In the genomic region with DNA sequence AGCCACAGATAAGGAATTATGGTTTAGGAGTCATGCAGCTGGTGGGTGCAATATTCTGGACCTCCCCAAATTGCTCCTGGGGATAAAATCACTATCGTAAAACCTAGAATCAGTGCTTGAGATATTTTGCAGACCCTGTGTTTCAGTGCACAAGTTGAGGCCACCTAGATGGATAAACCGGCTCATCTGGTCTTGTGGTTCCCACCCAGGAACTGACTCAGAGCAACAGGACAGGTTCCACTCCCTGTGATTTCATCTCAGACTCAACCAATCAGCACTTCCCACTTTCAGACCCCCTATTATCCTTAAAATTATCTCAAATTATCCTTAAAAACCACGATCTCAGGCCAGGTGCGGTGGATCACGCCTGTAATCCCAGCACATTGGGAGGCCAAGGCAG, we compare ENCODE assay signal across 22 cellular contexts.
"Had no signal": no experiment of that assay in that cellular context is flagged by ENCODE, and none has a peak within 500 bp of the region (broad histone marks: within the 10 kb centered on the region; RNA-seq: fewer than 3 reads in every experiment).

No MANE protein-coding gene starts in this region.

- H3K4me1 ChIP-seq: adrenal gland, lower lobe of right lung, uterus had no signal

- H3K27me3 ChIP-seq: adrenal gland, gastroesophageal sphincter, heart left ventricle, sigmoid colon, tibial nerve, uterus had no signal

- H3K27ac ChIP-seq: adrenal gland, gastroesophageal sphincter, heart left ventricle, lower lobe of right lung, sigmoid colon, SK-N-MC, tibial nerve, uterus had no signal

- H3K9me3 ChIP-seq: adrenal gland, gastroesophageal sphincter, heart left ventricle, lower lobe of right lung, sigmoid colon, tibial nerve, uterus had no signal

- ATAC-seq: activated CD4-positive, CD25-positive, alpha-beta regulatory T cell treated with anti-CD3 and anti-CD28 coated beads, Interleukin-2, amount 50 U/mL, for 24 hours; activated naive CD4-positive, alpha-beta T cell treated with anti-CD3 and anti-CD28 coated beads, Interleukin-2, amount 50 U/mL, for 72 hours; gastroesophageal sphincter; heart left ventricle; lower lobe of right lung; natural killer cell treated with Interleukin-12 subunit alpha and Interleukin-12 subunit beta and Interleukin-15 and Interleukin-18, amount 100 ng/mL, for 72 hours; T-cell had no signal

- H3K4me3 ChIP-seq: adrenal gland, gastroesophageal sphincter, heart left ventricle, lower lobe of right lung, sigmoid colon, SK-N-MC, tibial nerve, uterus had no signal

- H3K36me3 ChIP-seq: adrenal gland, gastroesophageal sphincter, heart left ventricle, lower lobe of right lung, sigmoid colon, tibial nerve, uterus had no signal

- DNase-seq: activated CD4-positive, alpha-beta T cell treated with anti-CD3 and anti-CD28 coated beads, Interleukin-2, amount 10 ng/mL, durations not matched to agents 7 days and 5 days; activated CD8-positive, alpha-beta memory T cell treated with anti-CD3 and anti-CD28 coated beads, Interleukin-2, amount 50 U/mL, for 4 hours; activated effector memory CD4-positive, alpha-beta T cell treated with anti-CD3 and anti-CD28 coated beads, Interleukin-2, amount 50 U/mL, for 16 hours; activated T-cell treated with anti-CD3 and anti-CD28 coated beads, Interleukin-2, amount 50 U/mL, for 48 hours; adrenal gland; effector CD8-positive, alpha-beta T cell; lower lobe of right lung; nucleus accumbens; sigmoid colon; stimulated activated CD4-positive, alpha-beta T cell treated with anti-CD3 and anti-CD28 coated beads, Interleukin-1b, Interleukin-23, amount 100 ng/mL, for 48 hours; stimulated activated CD8-positive, alpha-beta memory T cell treated with anti-CD3 and anti-CD28 coated beads, Interleukin-4, amount 100 ng/mL, for 48 hours; stimulated activated naive CD4-positive, alpha-beta T cell; substantia nigra; T-cell; uterus had no signal
